ENCODE assay signal across 2 cellular contexts in the genomic region with DNA sequence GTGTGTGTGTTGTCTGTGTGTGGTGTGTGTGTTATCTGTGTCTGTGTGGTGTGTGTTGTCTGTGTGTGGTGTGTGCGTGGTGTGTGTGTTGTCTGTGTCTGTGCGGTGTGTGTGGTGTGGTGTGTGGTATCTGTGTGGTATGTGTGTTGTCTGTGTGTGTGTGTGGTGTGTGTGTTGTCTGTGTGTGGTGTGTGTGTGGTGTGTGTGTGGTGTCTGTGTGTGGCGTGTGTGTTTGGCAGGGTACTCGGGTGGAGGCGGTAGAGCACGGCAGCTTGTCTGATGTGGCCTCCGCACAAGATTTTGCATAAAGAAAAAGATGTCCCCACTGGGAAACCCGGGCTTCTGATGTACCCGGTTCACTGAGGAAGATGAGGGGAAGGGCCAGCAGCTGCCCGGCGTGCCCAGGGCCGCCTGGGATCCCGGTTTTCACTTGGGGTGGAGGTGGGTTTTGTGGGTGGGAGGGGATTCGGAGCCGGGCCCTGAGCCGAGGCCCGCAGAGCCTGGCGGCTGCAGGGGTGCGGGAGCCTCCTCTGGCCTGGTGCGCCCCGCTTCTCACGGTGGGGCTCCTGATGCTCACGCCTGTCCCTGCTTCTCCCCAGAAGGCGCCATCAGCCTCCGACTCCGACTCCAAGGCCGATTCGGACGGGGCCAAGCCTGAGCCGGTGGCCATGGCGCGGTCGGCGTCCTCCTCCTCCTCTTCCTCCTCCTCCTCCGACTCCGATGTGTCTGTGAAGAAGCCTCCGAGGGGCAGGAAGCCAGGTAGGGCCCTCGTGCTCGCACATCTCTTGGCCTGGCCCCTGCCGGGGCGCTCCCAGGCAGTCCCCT.
TF ChIP-seq lines count a peak whose summit lies in the region.

No MANE protein-coding gene starts in this region.

TF ChIP-seq in WTC11, 78 proteins besides CTCF, POLR2A, EP300 and RAD21:
- TF ChIP-seq NFE2L1 (CRISPR knock-in tag; IDR thresholded peaks at IDR 0.05), result 0 out of 2 replicates have a peak, but pooled peaks have one; percentile 8
- no peak for TF ChIP-seq GABPB1 (CRISPR knock-in tag; IDR thresholded peaks at IDR 0.05)

TF ChIP-seq in H1, 55 proteins besides CTCF, POLR2A, EP300 and RAD21:
- TF ChIP-seq, protein P1, sequence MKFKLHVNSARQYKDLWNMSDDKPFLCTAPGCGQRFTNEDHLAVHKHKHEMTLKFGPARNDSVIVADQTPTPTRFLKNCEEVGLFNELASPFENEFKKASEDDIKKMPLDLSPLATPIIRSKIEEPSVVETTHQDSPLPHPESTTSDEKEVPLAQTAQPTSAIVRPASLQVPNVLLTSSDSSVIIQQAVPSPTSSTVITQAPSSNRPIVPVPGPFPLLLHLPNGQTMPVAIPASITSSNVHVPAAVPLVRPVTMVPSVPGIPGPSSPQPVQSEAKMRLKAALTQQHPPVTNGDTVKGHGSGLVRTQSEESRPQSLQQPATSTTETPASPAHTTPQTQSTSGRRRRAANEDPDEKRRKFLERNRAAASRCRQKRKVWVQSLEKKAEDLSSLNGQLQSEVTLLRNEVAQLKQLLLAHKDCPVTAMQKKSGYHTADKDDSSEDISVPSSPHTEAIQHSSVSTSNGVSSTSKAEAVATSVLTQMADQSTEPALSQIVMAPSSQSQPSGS (IDR thresholded peaks at IDR 0.05; ENCODE audit: low read length), result no peak
- TF ChIP-seq YY1 (IDR thresholded peaks at IDR 0.05; ENCODE audit: low read depth, low read length) (no peak), JUND (IDR thresholded peaks at IDR 0.05; ENCODE audit: low read length) (no peak), PHF8 (conservative IDR thresholded peaks at IDR 0.05; ENCODE audit: low read depth, low read length) (no peak), GABPA (IDR thresholded peaks at IDR 0.05; ENCODE audit: borderline replicate concordance, insufficient read depth, low read length) (no peak), RFX5 (IDR thresholded peaks at IDR 0.05; ENCODE audit: borderline replicate concordance, low read depth, low read length) (no peak), KDM4A (IDR thresholded peaks at IDR 0.05; ENCODE audit: low read depth, low read length, severe bottlenecking) (no peak), KDM1A (IDR thresholded peaks at IDR 0.05; ENCODE audit: borderline replicate concordance, low read length) (no peak)
